Comparison of ENCODE assay signal across 26 cellular contexts in genomic region chr17:58056476-58056875, GRCh38.
"Had no signal": no experiment of that assay in that cellular context is flagged by ENCODE, and none has a peak within 500 bp of the region (broad histone marks: within the 10 kb centered on the region; RNA-seq: fewer than 3 reads in every experiment).

No MANE protein-coding gene starts in this region.

- H3K9me3 ChIP-seq: colonic mucosa had no signal

- H3K27ac ChIP-seq: brain microvascular endothelial cell, colonic mucosa had no signal

- H3K27me3 ChIP-seq: brain microvascular endothelial cell, colonic mucosa had no signal

- ATAC-seq: activated CD4-positive, alpha-beta T cell treated with anti-CD3 and anti-CD28 coated beads for 36 hours; activated CD8-positive, alpha-beta memory T cell treated with anti-CD3 and anti-CD28 coated beads, Interleukin-2, amount 10 ng/mL, durations not matched to agents 7 days and 5 days; activated CD8-positive, alpha-beta T cell treated with anti-CD3 and anti-CD28 coated beads, Interleukin-2, amount 10 ng/mL, durations not matched to agents 7 days and 5 days; activated naive CD4-positive, alpha-beta T cell treated with anti-CD3 and anti-CD28 coated beads, Interleukin-2, amount 50 U/mL, for 72 hours; esophagus mucosa had no signal

- DNase-seq: activated CD4-positive, alpha-beta memory T cell treated with anti-CD3 and anti-CD28 coated beads for 36 hours; activated CD4-positive, alpha-beta T cell treated with anti-CD3 and anti-CD28 coated beads for 36 hours; activated CD4-positive, alpha-beta T cell treated with anti-CD3 and anti-CD28 coated beads, Interleukin-2, amount 10 ng/mL, durations not matched to agents 24 days and 14 days; activated CD4-positive, CD25-positive, alpha-beta regulatory T cell; activated CD4-positive, CD25-positive, alpha-beta regulatory T cell treated with anti-CD3 and anti-CD28 coated beads, Interleukin-2, amount 50 U/mL, for 72 hours; activated CD8-positive, alpha-beta memory T cell treated with anti-CD3 and anti-CD28 coated beads, Interleukin-2, amount 10 ng/mL, durations not matched to agents 7 days and 5 days; activated CD8-positive, alpha-beta memory T cell treated with anti-CD3 and anti-CD28 coated beads, Interleukin-2, amount 50 U/mL, for 4 hours; activated CD8-positive, alpha-beta T cell treated with anti-CD3 and anti-CD28 coated beads, Interleukin-2, amount 10 ng/mL, durations not matched to agents 7 days and 5 days; activated gamma-delta T cell; activated naive CD4-positive, alpha-beta T cell; activated naive CD4-positive, alpha-beta T cell treated with anti-CD3 and anti-CD28 coated beads, Interleukin-2, amount 10 ng/mL, durations not matched to agents 7 days and 5 days; activated naive CD8-positive, alpha-beta T cell treated with anti-CD3 and anti-CD28 coated beads, Interleukin-2, amount 10 ng/mL, durations not matched to agents 7 days and 5 days; activated T-cell treated with anti-CD3 and anti-CD28 coated beads, Interleukin-2, amount 50 U/mL, for 1 hour; activated T-cell treated with anti-CD3 and anti-CD28 coated beads, Interleukin-2, amount 50 U/mL, for 48 hours; anterior cingulate cortex; brain microvascular endothelial cell; colonic mucosa; effector CD8-positive, alpha-beta T cell; foreskin fibroblast; T-helper 2 cell had no signal

- FAIRE-seq: astrocyte, endometrium, endothelial cell of umbilical vein, frontal cortex had no signal

- H3K4me3 ChIP-seq: colonic mucosa had no signal

- H3K4me1 ChIP-seq: colonic mucosa had no signal

- H3K36me3 ChIP-seq: brain microvascular endothelial cell, colonic mucosa had no signal
